ENCODE assay signal across 1 cellular context in genomic region chr14:64422006-64422405, GRCh38.
TF ChIP-seq lines count a peak whose summit lies in the region.

No MANE protein-coding gene starts in this region.

TF ChIP-seq in GM23338, 12 proteins besides CTCF, POLR2A, EP300 and RAD21 (continued from another document):
- TF ChIP-seq REST (IDR thresholded peaks at IDR 0.05; ENCODE audit: unreplicated experiment), result no peak
- TF ChIP-seq JUNB (IDR thresholded peaks at IDR 0.05; ENCODE audit: unreplicated experiment), result no peak
- no peak for TF ChIP-seq POLR2AphosphoS5 (IDR thresholded peaks at IDR 0.05; ENCODE audit: low read depth)
- TF ChIP-seq ZNF462 (CRISPR knock-in tag; IDR thresholded peaks at IDR 0.05), result no peak
- TF ChIP-seq NANOG (IDR thresholded peaks at IDR 0.05; ENCODE audit: borderline replicate concordance), result no peak
- no peak for TF ChIP-seq EZH2 (IDR thresholded peaks at IDR 0.05; ENCODE audit: low read depth, unreplicated experiment)
